ENCODE assay signal across 9 cellular contexts in the genomic region with DNA sequence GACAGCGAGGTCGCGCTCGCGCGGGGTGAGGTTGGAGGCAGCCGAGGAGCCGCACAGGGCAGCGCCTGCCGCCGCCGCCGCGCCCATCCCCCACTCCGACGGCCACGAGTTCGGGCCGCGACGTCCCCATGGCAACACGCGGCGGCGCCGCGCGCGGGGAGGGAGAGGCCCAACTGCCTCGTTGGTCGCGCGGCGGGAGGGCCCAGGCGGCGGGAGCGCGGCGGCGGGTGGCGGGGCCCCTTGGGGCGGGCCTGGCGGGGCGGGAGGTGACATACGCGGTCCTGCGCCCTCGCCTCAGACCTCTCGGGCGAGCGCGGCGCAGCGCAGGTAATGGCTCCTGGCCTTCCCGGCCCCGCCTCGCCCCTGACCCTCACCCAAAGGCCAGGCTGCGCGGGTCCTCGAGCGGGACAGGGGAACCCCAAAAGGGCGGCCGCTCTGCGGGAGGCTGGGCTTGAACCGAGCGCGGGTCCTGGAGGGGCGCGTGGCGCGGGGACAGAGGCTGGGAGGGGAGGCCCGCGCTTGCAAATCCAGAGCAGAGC. TPM values are rescaled to one million over a fixed set of nuclear protein-coding genes. Genes with fewer than 3 reads are reported as not detected.
A peak's percentile ranks its signal among the peaks of the same experiment; 100 is the strongest.
DNase-seq lines count a peak whose midpoint lies in the region; ATAC-seq and TF ChIP-seq lines count a peak whose summit lies in the region.
"Had no signal": no experiment of that assay in that cellular context is flagged by ENCODE, and none has a peak within 500 bp of the region (broad histone marks: within the 10 kb centered on the region; RNA-seq: fewer than 3 reads in every experiment).

A gene with protein sequence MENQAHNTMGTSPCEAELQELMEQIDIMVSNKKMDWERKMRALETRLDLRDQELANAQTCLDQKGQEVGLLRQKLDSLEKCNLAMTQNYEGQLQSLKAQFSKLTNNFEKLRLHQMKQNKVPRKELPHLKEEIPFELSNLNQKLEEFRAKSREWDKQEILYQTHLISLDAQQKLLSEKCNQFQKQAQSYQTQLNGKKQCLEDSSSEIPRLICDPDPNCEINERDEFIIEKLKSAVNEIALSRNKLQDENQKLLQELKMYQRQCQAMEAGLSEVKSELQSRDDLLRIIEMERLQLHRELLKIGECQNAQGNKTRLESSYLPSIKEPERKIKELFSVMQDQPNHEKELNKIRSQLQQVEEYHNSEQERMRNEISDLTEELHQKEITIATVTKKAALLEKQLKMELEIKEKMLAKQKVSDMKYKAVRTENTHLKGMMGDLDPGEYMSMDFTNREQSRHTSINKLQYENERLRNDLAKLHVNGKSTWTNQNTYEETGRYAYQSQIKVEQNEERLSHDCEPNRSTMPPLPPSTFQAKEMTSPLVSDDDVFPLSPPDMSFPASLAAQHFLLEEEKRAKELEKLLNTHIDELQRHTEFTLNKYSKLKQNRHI (plus strand): TSS at position 297 of the 539 bp plus-strand sequence. CDS start 1,518 bp downstream, outside the sequence.

- H3K4me3 ChIP-seq in AG04449 (ENCODE audit: low read depth, low read length) (peak within 1 kb of the TSS; percentile 25), NT2/D1 (ENCODE audit: insufficient read length, low read depth) (peak within 1 kb of the TSS; percentile 36), epithelial cell of esophagus (ENCODE audit: low read length) (no peak within 1 kb of the TSS), HAP-1 (no peak within 1 kb of the TSS)
- no peak within 1 kb of the TSS for H3K4me3 ChIP-seq in naive thymus-derived CD4-positive, alpha-beta T cell (ENCODE audit: low read length)

- intact Hi-C loops in naive thymus-derived CD4-positive, alpha-beta T cell (cut with micrococcal nuclease): no loop called here

- no peak for ATAC-seq in naive thymus-derived CD4-positive, alpha-beta T cell

- H3K36me3 ChIP-seq in NT2/D1 (ENCODE audit: insufficient read depth, insufficient read length, low read length) (no peaks in the 10 kb centered on the region), HAP-1 (replicated peaks) (no peaks in the 10 kb centered on the region)
- H3K36me3 ChIP-seq in naive thymus-derived CD4-positive, alpha-beta T cell (ENCODE audit: control insufficient read depth in 2 of 3, insufficient read depth in 3 of 3, low read length in 3 of 3): no peaks in the 10 kb centered on the region

- CTCF ChIA-PET in AG04449 (lab: Yijun Ruan, JAX): no interaction called here
- CTCF ChIA-PET in naive thymus-derived CD4-positive, alpha-beta T cell (lab: Charles Lee): no interaction called here

- H3K27me3 ChIP-seq in NT2/D1 (ENCODE audit: insufficient read depth, insufficient read length) (peaks cover 27% of the 10 kb centered on the region), HAP-1 (ENCODE audit: low read depth) (0 out of 2 replicates have a peak, but pooled peaks cover 2% of the 10 kb centered on the region)
- H3K27me3 ChIP-seq in naive thymus-derived CD4-positive, alpha-beta T cell (ENCODE audit: control insufficient read depth in 2 of 2, insufficient read depth in 2 of 2, low read length in 2 of 2): no peaks in the 10 kb centered on the region

- H3K4me1 ChIP-seq in NT2/D1 (ENCODE audit: insufficient read depth, insufficient read length) (no peaks in the 10 kb centered on the region), HAP-1 (no peaks in the 10 kb centered on the region)
- H3K4me1 ChIP-seq in naive thymus-derived CD4-positive, alpha-beta T cell (ENCODE audit: control insufficient read depth in 2 of 2, insufficient read depth in 2 of 2, low read length in 2 of 2): no peaks in the 10 kb centered on the region

- POLR2A ChIA-PET in AG04449 (lab: Yijun Ruan, JAX): no interaction called here
- POLR2A ChIA-PET in naive thymus-derived CD4-positive, alpha-beta T cell (lab: Charles Lee): no interaction called here

- in situ Hi-C loops in HAP-1 (cut with MboI; ENCODE audit: low sequenced_read_pairs): no loop called here

- no peak for DNase-seq in AG04449 (ENCODE audit: low read depth, low spot score)
- DNase-seq in GM20000 (ENCODE audit: low spot score): peak; percentile 33
- DNase-seq in NT2/D1 (ENCODE audit: low read depth, low spot score): no peak
- peak; percentile 6 for DNase-seq in epithelial cell of esophagus (ENCODE audit: low read depth)
- peak in 1 of 9 donors; percentile 23 for DNase-seq in naive thymus-derived CD4-positive, alpha-beta T cell
- no peak for DNase-seq in NCI-H446 treated with DMSO at 0.1 percent for 48 hours (lab: John Stamatoyannopoulos, UW)
- no peak for DNase-seq in AML-193 (lab: John Stamatoyannopoulos, UW)
- DNase-seq in HAP-1 (ENCODE audit: low spot score in 2 of 2): no peak

- H3K27me3 Mint-ChIP-seq in naive thymus-derived CD4-positive, alpha-beta T cell: peaks cover 48 to 68% (median 53%) of the 10 kb centered on the region in 5 donors

- peaks cover 0 to 5% (median 0%) of the 10 kb centered on the region in 5 donors for H3K36me3 Mint-ChIP-seq in naive thymus-derived CD4-positive, alpha-beta T cell

- TF ChIP-seq CTCF in AG04449 (IDR thresholded peaks at IDR 0.05; ENCODE audit: insufficient read depth, low read length, missing control alignments): no peak
- TF ChIP-seq CTCF in GM20000 (IDR thresholded peaks at IDR 0.05; ENCODE audit: extremely low read depth, missing control alignments): no peak
- no peak for TF ChIP-seq CTCF in epithelial cell of esophagus (IDR thresholded peaks at IDR 0.05; ENCODE audit: insufficient read depth, low read depth, low read length, missing control alignments)

- H3K9me3 Mint-ChIP-seq in naive thymus-derived CD4-positive, alpha-beta T cell: peaks cover 0 to 9% (median 0%) of the 10 kb centered on the region in 11 donors

- peak within 1 kb of the TSS in 8 of 10 donors; percentile 9 to 76 (median 32) for H3K4me3 Mint-ChIP-seq in naive thymus-derived CD4-positive, alpha-beta T cell

- H3K4me1 Mint-ChIP-seq in naive thymus-derived CD4-positive, alpha-beta T cell: peaks cover 0 to 14% (median 3%) of the 10 kb centered on the region in 7 donors

- H3K9me3 ChIP-seq in NT2/D1 (ENCODE audit: insufficient read depth, low read length) (no peaks in the 10 kb centered on the region), HAP-1 (no peaks in the 10 kb centered on the region)
- no peaks in the 10 kb centered on the region for H3K9me3 ChIP-seq in naive thymus-derived CD4-positive, alpha-beta T cell (ENCODE audit: control insufficient read depth in 2 of 3, low read length in 3 of 3)

- peak within 1 kb of the TSS; percentile 63 for H3K9ac ChIP-seq in NT2/D1 (ENCODE audit: insufficient read length, low read depth)

- H3K27ac ChIP-seq in naive thymus-derived CD4-positive, alpha-beta T cell (ENCODE audit: low read depth, low read length): no peak within 1 kb of the TSS
- H3K27ac ChIP-seq: VCaP had no signal

- no peak within 1 kb of the TSS for H3K27ac Mint-ChIP-seq in naive thymus-derived CD4-positive, alpha-beta T cell

RNA-seq across cellular contexts. Expression of the gene that starts here (rescaled TPM):
- total RNA-seq in naive thymus-derived CD4-positive, alpha-beta T cell: not detected
- polyA plus RNA-seq in naive thymus-derived CD4-positive, alpha-beta T cell: not detected

Comparison
In these comparisons a context has a peak if more than half of its experiments do, and no peak if none do; other contexts are left out.
1. DNase-seq: peak in GM20000 (single experiment) and epithelial cell of esophagus (single experiment); none in AG04449 (single experiment), NT2/D1 (single experiment), NCI-H446 treated with DMSO at 0.1 percent for 48 hours (single experiment), AML-193 (0 of 2) and HAP-1 (0 of 2).
2. H3K4me3 ChIP-seq: peak in AG04449 (single experiment) and NT2/D1 (single experiment); none in epithelial cell of esophagus (single experiment), naive thymus-derived CD4-positive, alpha-beta T cell (single experiment) and HAP-1 (single experiment).